Comparison of ENCODE assay signal across 8 cellular contexts in genomic region chr5:113606298-113607134, GRCh38.
DNase-seq lines count a peak whose midpoint lies in the region; ATAC-seq and TF ChIP-seq lines count a peak whose summit lies in the region.

No MANE protein-coding gene starts in this region.

- H2BK120ac ChIP-seq in neuronal stem cell (ENCODE audit: low read depth, low read length): no peak overlapping the region

- WGBS in neuronal stem cell (ENCODE audit: extremely low coverage in 2 of 2, insufficient read length in 2 of 2, insufficient replicate concordance in 1 of 2), 2 donors: no CpG with 5 or more reads among the region's 13 CpGs

- no peak overlapping the region for H2AK5ac ChIP-seq in neuronal stem cell (ENCODE audit: low read depth, low read length)

- H3K4me2 ChIP-seq in neuronal stem cell (ENCODE audit: insufficient read depth, low read length, poor library complexity, severe bottlenecking): no peak overlapping the region

- peak; percentile 74 for DNase-seq in D341Med (ENCODE audit: low spot score)
- DNase-seq in NCI-H748 treated with DMSO at 0.1 percent for 48 hours (lab: John Stamatoyannopoulos, UW): peak; percentile 44
- DNase-seq in activated T-cell treated with anti-CD3 and anti-CD28 coated beads for 4 hours: peak; percentile 33
- DNase-seq in fibroblast of pulmonary artery (ENCODE audit: low read depth): peak; percentile 80
- DNase-seq in neuronal stem cell (ENCODE audit: low spot score): peak; percentile 46
- no peak for DNase-seq in GF-D8 (lab: John Stamatoyannopoulos, UW)

- no peak overlapping the region for H3K4ac ChIP-seq in neuronal stem cell (ENCODE audit: low read length)

- H3K9me3 ChIP-seq in neuronal stem cell (replicated peaks in 1 of 2; ENCODE audit: control insufficient read depth in 2 of 2, insufficient read depth in 1 of 2, low read depth in 1 of 2, low read length in 2 of 2): peaks cover 0 to 12% of the 10 kb centered on the region in 2 donors

- peak; percentile 78 for TF ChIP-seq CTCF in fibroblast of pulmonary artery (IDR thresholded peaks at IDR 0.05; ENCODE audit: low read length, missing control alignments)

- no peak overlapping the region for H2BK5ac ChIP-seq in neuronal stem cell (ENCODE audit: low read length)

- no peak overlapping the region for H3K9ac ChIP-seq in neuronal stem cell (ENCODE audit: low read depth, low read length, poor library complexity)

- no peak overlapping the region for H4K8ac ChIP-seq in neuronal stem cell (ENCODE audit: low read depth, low read length)

- no peaks in the 10 kb centered on the region for H3K79me1 ChIP-seq in neuronal stem cell (ENCODE audit: low read depth, low read length)

- no peak overlapping the region for H3K18ac ChIP-seq in neuronal stem cell (ENCODE audit: low read length)

- no peak overlapping the region for H3K23ac ChIP-seq in neuronal stem cell (ENCODE audit: low read depth, low read length, poor library complexity)

- peak overlapping the region; percentile 73 for H2AFZ ChIP-seq in neuronal stem cell (ENCODE audit: low read length)

- no peak overlapping the region for H3K14ac ChIP-seq in neuronal stem cell (ENCODE audit: low read length)

- H3K36me3 ChIP-seq in neuronal stem cell (replicated peaks in 1 of 2; ENCODE audit: control insufficient read depth in 2 of 2, insufficient read depth in 2 of 2, low read length in 2 of 2): no peaks in the 10 kb centered on the region

- H2BK15ac ChIP-seq in neuronal stem cell (ENCODE audit: low read length): no peak overlapping the region

- H3K4me1 ChIP-seq in neuronal stem cell (ENCODE audit: control insufficient read depth in 2 of 2, insufficient read depth in 1 of 2, low read depth in 1 of 2, low read length in 2 of 2): no peaks in the 10 kb centered on the region

- H3K4me3 ChIP-seq in fibroblast of pulmonary artery (replicated peaks; ENCODE audit: low read depth, low read length): peak overlapping the region; percentile 30
- no peak overlapping the region for H3K4me3 ChIP-seq in neuronal stem cell (ENCODE audit: low read length in 2 of 2)

- no peaks in the 10 kb centered on the region for H3K27me3 ChIP-seq in neuronal stem cell (ENCODE audit: control insufficient read depth in 3 of 3, insufficient read depth in 3 of 3, low read depth in 1 of 3, low read length in 3 of 3)

- peak; percentile 89 for ATAC-seq in GM19372 (IDR thresholded peaks at IDR 0.05; ENCODE audit: low read depth, unreplicated experiment)
- ATAC-seq in HG03439 (IDR thresholded peaks at IDR 0.05; ENCODE audit: unreplicated experiment): peak; percentile 89

- H2BK12ac ChIP-seq in neuronal stem cell (ENCODE audit: low read length): no peak overlapping the region

- no peak overlapping the region for H4K91ac ChIP-seq in neuronal stem cell (ENCODE audit: low read depth, low read length, poor library complexity)

- H3K27ac ChIP-seq in neuronal stem cell (replicated peaks; ENCODE audit: low read length): no peak overlapping the region
